ENCODE assay signal across 8 cellular contexts in the genomic region with DNA sequence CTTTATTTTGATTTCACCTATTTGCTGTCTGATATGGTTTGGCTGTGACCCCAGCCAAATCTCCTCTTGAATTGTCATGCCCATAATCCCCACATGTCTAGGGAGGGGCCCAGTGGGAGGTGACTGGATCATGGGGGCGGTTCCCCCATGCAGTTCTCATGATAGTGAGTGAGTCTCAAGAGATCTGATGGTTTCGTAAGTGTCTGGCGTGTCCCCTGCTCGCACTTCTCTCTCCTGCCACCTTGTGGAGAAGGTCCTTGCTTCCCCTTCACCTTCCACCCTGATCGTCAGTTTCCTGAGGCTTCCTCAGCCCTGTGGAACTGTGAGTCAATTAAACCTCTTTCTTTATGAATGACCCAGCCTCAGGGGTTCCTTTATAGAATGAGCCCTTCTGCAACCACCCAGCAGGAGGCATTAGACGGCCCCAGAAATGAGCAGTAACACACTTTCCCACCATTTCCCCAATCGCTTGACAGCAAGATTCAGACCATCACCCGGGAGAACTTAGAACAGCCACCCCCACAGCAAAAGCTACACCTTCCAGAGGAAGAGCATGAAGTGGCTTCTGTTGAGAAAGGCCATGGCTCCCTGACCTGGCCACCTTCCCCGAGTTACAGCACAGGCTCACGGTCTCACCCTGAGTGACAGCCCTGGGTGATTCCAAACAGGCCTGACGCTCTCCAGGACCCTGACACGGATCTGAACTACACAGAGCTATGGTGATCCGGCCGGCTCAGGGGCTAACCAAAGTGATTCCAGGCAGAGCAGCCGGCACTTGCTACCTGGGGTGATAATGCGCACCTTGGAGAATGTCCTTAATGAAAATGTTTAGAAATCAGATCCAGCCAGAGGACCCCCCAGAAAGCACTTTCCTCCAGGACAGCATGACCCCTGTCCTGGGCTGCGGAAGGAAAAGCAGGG.
DNase-seq lines count a peak whose midpoint lies in the region; ATAC-seq and TF ChIP-seq lines count a peak whose summit lies in the region.

No MANE protein-coding gene starts in this region.

- CTCF ChIA-PET in activated CD4-positive, alpha-beta memory T cell treated with anti-CD3 and anti-CD28 coated beads for 36 hours (lab: Charles Lee) = no interaction called here

- no peaks in the 10 kb centered on the region for H3K4me1 Mint-ChIP-seq in activated CD4-positive, alpha-beta memory T cell treated with anti-CD3 and anti-CD28 coated beads for 36 hours (ENCODE audit: low read depth)

- H3K36me3 Mint-ChIP-seq in activated CD4-positive, alpha-beta memory T cell treated with anti-CD3 and anti-CD28 coated beads for 36 hours = no peaks in the 10 kb centered on the region

- peak; percentile 82 for ATAC-seq in foreskin keratinocyte

- H3K4me3 Mint-ChIP-seq in activated CD4-positive, alpha-beta memory T cell treated with anti-CD3 and anti-CD28 coated beads for 36 hours = no peak overlapping the region

- H3K27ac ChIP-seq in foreskin keratinocyte = no peak overlapping the region

- POLR2A ChIA-PET in activated CD4-positive, alpha-beta memory T cell treated with anti-CD3 and anti-CD28 coated beads for 36 hours (lab: Charles Lee) = no interaction called here

- peaks cover 16% of the 10 kb centered on the region for H3K27me3 ChIP-seq in foreskin keratinocyte

- intact Hi-C loops in activated CD4-positive, alpha-beta memory T cell treated with anti-CD3 and anti-CD28 coated beads for 36 hours (cut with micrococcal nuclease) = loop anchor here (2.0 to 5.0 kb wide), 3 partner anchors 910 to 1174 kb away; no protein-coding TSS in a partner anchor
- intact Hi-C loops in posterior cingulate gyrus (cut with DNase I) = no loop called here

- H3K9me3 Mint-ChIP-seq in activated CD4-positive, alpha-beta memory T cell treated with anti-CD3 and anti-CD28 coated beads for 36 hours = no peaks in the 10 kb centered on the region

- H3K27ac Mint-ChIP-seq in activated CD4-positive, alpha-beta memory T cell treated with anti-CD3 and anti-CD28 coated beads for 36 hours = no peak overlapping the region

- no peaks in the 10 kb centered on the region for H3K4me1 ChIP-seq in foreskin keratinocyte

- TF ChIP-seq CTCF in foreskin keratinocyte (conservative IDR thresholded peaks at IDR 0.05) = peak; percentile 72

- H3K27me3 Mint-ChIP-seq in activated CD4-positive, alpha-beta memory T cell treated with anti-CD3 and anti-CD28 coated beads for 36 hours = no peaks in the 10 kb centered on the region

- DNase-seq in activated CD4-positive, alpha-beta T cell treated with anti-CD3 and anti-CD28 coated beads for 24 hours (ENCODE audit: low read depth in 2 of 2) = peak; percentile 7 to 10
- DNase-seq in activated CD4-positive, alpha-beta T cell treated with anti-CD3 and anti-CD28 coated beads for 1 hour = no peak
- peak; percentile 43 for DNase-seq in NCI-H226
- DNase-seq in activated CD4-positive, alpha-beta memory T cell treated with anti-CD3 and anti-CD28 coated beads for 36 hours = peak; percentile 46
- peak; percentile 59 to 73 for DNase-seq in foreskin keratinocyte
- DNase-seq in posterior cingulate gyrus = peak in 6 of 10 donors; percentile 15 to 82 (median 54)
- DNase-seq in COLO829 (ENCODE audit: low spot score) = no peak
- no peak for DNase-seq in AG20443 (ENCODE audit: low spot score)

Comparison
In these comparisons a context has a peak if more than half of its experiments do, and no peak if none do; other contexts are left out.
1. DNase-seq: peak in activated CD4-positive, alpha-beta T cell treated with anti-CD3 and anti-CD28 coated beads for 24 hours (2 of 2), NCI-H226 (single experiment), activated CD4-positive, alpha-beta memory T cell treated with anti-CD3 and anti-CD28 coated beads for 36 hours (single experiment), foreskin keratinocyte (2 of 2) and posterior cingulate gyrus (6 of 10); none in activated CD4-positive, alpha-beta T cell treated with anti-CD3 and anti-CD28 coated beads for 1 hour (single experiment), COLO829 (single experiment) and AG20443 (single experiment).